Comparison of ENCODE assay signal across 1 cellular context in genomic region chr19:3556423-3556977, GRCh38.
TF ChIP-seq lines count a peak whose summit lies in the region.

No MANE protein-coding gene starts in this region.

TF ChIP-seq in K562, 482 proteins besides CTCF, POLR2A, EP300 and RAD21 (continued from another document):
- TF ChIP-seq ASH1L (IDR thresholded peaks at IDR 0.05; ENCODE audit: borderline replicate concordance, low read depth, partially characterized antibody) = no peak
- TF ChIP-seq BRD4 (IDR thresholded peaks at IDR 0.05) = no peak
- no peak for TF ChIP-seq ZNF398 (CRISPR knock-in tag; IDR thresholded peaks at IDR 0.05)
- TF ChIP-seq TCF7L2 (IDR thresholded peaks at IDR 0.05; ENCODE audit: low read depth, low read length) = no peak
- 0 out of 2 replicates have a peak, but pooled peaks have one; percentile 51 for TF ChIP-seq NKRF (IDR thresholded peaks at IDR 0.05; ENCODE audit: borderline replicate concordance)
- TF ChIP-seq LARP7 (IDR thresholded peaks at IDR 0.05) = 0 out of 2 replicates have a peak, but pooled peaks have one; percentile 38
- TF ChIP-seq ZKSCAN1 (IDR thresholded peaks at IDR 0.05; ENCODE audit: low read depth, low read length) = 0 out of 2 replicates have a peak, but pooled peaks have one; percentile 28
- no peak for TF ChIP-seq ZBTB9 (CRISPR knock-in tag; IDR thresholded peaks at IDR 0.05)
- no peak for TF ChIP-seq ZNF280A (IDR thresholded peaks at IDR 0.05; ENCODE audit: low read depth, partially characterized antibody)
- no peak for TF ChIP-seq AFF4 (CRISPR knock-in tag; IDR thresholded peaks at IDR 0.05)
- no peak for TF ChIP-seq SMAD1 (IDR thresholded peaks at IDR 0.05; ENCODE audit: low read depth, low read length, partially characterized antibody)
- TF ChIP-seq PTTG1 (tag; IDR thresholded peaks at IDR 0.05; ENCODE audit: low read depth) = no peak
- TF ChIP-seq ESRRA (IDR thresholded peaks at IDR 0.05; ENCODE audit: borderline replicate concordance, low read depth) = no peak
- TF ChIP-seq ELK1 (CRISPR knock-in tag; IDR thresholded peaks at IDR 0.05) = no peak
- TF ChIP-seq HSF4 (CRISPR knock-in tag; IDR thresholded peaks at IDR 0.05; ENCODE audit: borderline replicate concordance) = no peak
- TF ChIP-seq NFRKB (IDR thresholded peaks at IDR 0.05; ENCODE audit: low read depth) = no peak
- TF ChIP-seq HDAC1 (IDR thresholded peaks at IDR 0.05) = peak in 1 of 2 experiments; percentile 13; a peak in 1 of 4 replicates
- TF ChIP-seq ZNF699 (CRISPR knock-in tag; IDR thresholded peaks at IDR 0.05; ENCODE audit: insufficient replicate concordance) = no peak
- TF ChIP-seq SNAPC5 (CRISPR knock-in tag; IDR thresholded peaks at IDR 0.05) = no peak
- no peak for TF ChIP-seq PHF20 (IDR thresholded peaks at IDR 0.05; ENCODE audit: partially characterized antibody)
- no peak for TF ChIP-seq KDM2B (CRISPR knock-in tag; IDR thresholded peaks at IDR 0.05)
- no peak for TF ChIP-seq ZNF384 (IDR thresholded peaks at IDR 0.05; ENCODE audit: low read depth, low read length)
- no peak for TF ChIP-seq MLX (CRISPR knock-in tag; conservative IDR thresholded peaks at IDR 0.05)
- TF ChIP-seq PRDM10 (IDR thresholded peaks at IDR 0.05; ENCODE audit: partially characterized antibody) = peak; percentile 38
- TF ChIP-seq ATF4 (CRISPR knock-in tag; IDR thresholded peaks at IDR 0.05) = no peak
- no peak for TF ChIP-seq ZNF76 (CRISPR knock-in tag; IDR thresholded peaks at IDR 0.05; ENCODE audit: borderline replicate concordance)
- no peak for TF ChIP-seq ZNF277 (CRISPR knock-in tag; IDR thresholded peaks at IDR 0.05; ENCODE audit: borderline replicate concordance)
